ENCODE assay signal across 1 cellular context in the genomic region with DNA sequence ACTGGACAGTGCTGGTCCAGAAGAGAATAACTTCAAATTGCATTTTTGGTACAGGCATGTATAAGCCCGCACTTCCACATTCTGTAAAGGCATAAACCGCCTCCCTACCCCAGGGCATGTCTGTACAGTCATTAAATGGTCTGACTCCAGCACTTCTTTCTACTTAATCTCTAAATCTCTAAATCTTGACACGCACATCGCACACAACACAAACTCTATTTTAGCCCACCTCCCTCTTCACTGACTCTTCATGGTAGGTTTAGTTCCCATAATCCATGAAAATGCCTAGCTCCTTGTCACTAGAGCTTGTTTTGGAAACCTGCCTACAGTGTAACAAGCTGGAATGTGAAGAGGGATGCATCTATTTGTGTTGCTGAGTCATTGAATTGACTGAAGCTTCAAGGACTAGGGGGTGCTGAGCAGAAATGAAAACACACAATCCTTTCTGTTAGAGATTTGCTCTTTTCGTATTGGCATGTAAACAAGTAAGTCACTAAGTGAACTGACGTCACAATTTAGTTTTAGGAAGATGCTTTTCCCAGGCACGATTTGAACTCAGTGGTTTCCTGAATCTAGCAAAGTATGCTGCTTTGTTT.
A peak's percentile ranks its signal among the peaks of the same experiment; 100 is the strongest.
TF ChIP-seq lines count a peak whose summit lies in the region.

No MANE protein-coding gene starts in this region.

TF ChIP-seq in K562, 482 proteins besides CTCF, POLR2A, EP300 and RAD21 (continued from another document and continues in another):
- TF ChIP-seq ZNF766 (CRISPR knock-in tag; conservative IDR thresholded peaks at IDR 0.05) (no peak), BHLHE40 (IDR thresholded peaks at IDR 0.05; ENCODE audit: low read length) (no peak), DMBX1 (CRISPR knock-in tag; IDR thresholded peaks at IDR 0.05; ENCODE audit: borderline replicate concordance) (no peak), RBFOX2 (IDR thresholded peaks at IDR 0.05; ENCODE audit: low read depth, low read length) (no peak), CREBBP (IDR thresholded peaks at IDR 0.05; ENCODE audit: low read depth, low read length) (no peak), ZNF384 (IDR thresholded peaks at IDR 0.05; ENCODE audit: low read depth, low read length) (no peak), HDAC1 (IDR thresholded peaks at IDR 0.05) (0 out of 4 replicates have a peak, but pooled peaks of 1 of the 2 experiments have one; percentile 17), HDAC6 (IDR thresholded peaks at IDR 0.05; ENCODE audit: low read depth, low read length) (no peak), ZC3H4 (CRISPR knock-in tag; IDR thresholded peaks at IDR 0.05; ENCODE audit: borderline replicate concordance) (no peak), ARID1B (IDR thresholded peaks at IDR 0.05) (peak; percentile 56), ZNF408 (CRISPR knock-in tag; IDR thresholded peaks at IDR 0.05; ENCODE audit: low read depth) (no peak), FOXK2 (conservative IDR thresholded peaks at IDR 0.05 in 1 of 2, IDR thresholded peaks at IDR 0.05 in 1 of 2; ENCODE audit: low read depth in 2 of 2) (peak; percentile 72 to 79), ZNF212 (CRISPR knock-in tag; IDR thresholded peaks at IDR 0.05) (no peak), TFAM (CRISPR knock-in tag; conservative IDR thresholded peaks at IDR 0.05) (no peak), JUND (IDR thresholded peaks at IDR 0.05; ENCODE audit: borderline replicate concordance, low read depth, low read length) (no peak), JUND (tag; IDR thresholded peaks at IDR 0.05; ENCODE audit: borderline replicate concordance, low read depth, low read length) (peak; percentile 61; the same call in 1 of the 3 replicates), NR2F6 (CRISPR knock-in tag; IDR thresholded peaks at IDR 0.05) (no peak), MIER1 (IDR thresholded peaks at IDR 0.05; ENCODE audit: low read depth) (no peak), NR3C1 (CRISPR knock-in tag; IDR thresholded peaks at IDR 0.05) (no peak), SMARCA4 (IDR thresholded peaks at IDR 0.05) (peak; percentile 75), ILK (tag; IDR thresholded peaks at IDR 0.05; ENCODE audit: borderline replicate concordance, low read depth) (no peak), ADNP (tag; IDR thresholded peaks at IDR 0.05) (no peak), KLF16 (IDR thresholded peaks at IDR 0.05) (no peak), FUS (optimal IDR thresholded peaks at IDR 0.05; ENCODE audit: low read depth, low read length) (no peak), ZBTB17 (CRISPR knock-in tag; IDR thresholded peaks at IDR 0.05) (no peak), IRF2 (CRISPR knock-in tag; IDR thresholded peaks at IDR 0.05) (no peak), PTRF (tag; IDR thresholded peaks at IDR 0.05) (no peak), U2AF2 (optimal IDR thresholded peaks at IDR 0.05; ENCODE audit: low read depth, low read length) (no peak), ATF1 (CRISPR knock-in tag; IDR thresholded peaks at IDR 0.05) (no peak), ATF1 (tag; IDR thresholded peaks at IDR 0.05) (peak; percentile 69), ZNF436 (CRISPR knock-in tag; IDR thresholded peaks at IDR 0.05) (no peak), NFE2 (IDR thresholded peaks at IDR 0.05; ENCODE audit: low read depth) (peak; percentile 96), SREBF1 (IDR thresholded peaks at IDR 0.05; ENCODE audit: borderline replicate concordance, low read depth, low read length) (no peak), STAT5B (CRISPR knock-in tag; IDR thresholded peaks at IDR 0.05) (no peak), MXI1 (IDR thresholded peaks at IDR 0.05; ENCODE audit: low read depth, low read length) (no peak), TAF15 (IDR thresholded peaks at IDR 0.05; ENCODE audit: low read depth, low read length) (no peak), MYNN (IDR thresholded peaks at IDR 0.05) (no peak), MYNN (CRISPR knock-in tag; IDR thresholded peaks at IDR 0.05) (no peak), TOE1 (IDR thresholded peaks at IDR 0.05; ENCODE audit: borderline replicate concordance) (no peak), TOE1 (CRISPR knock-in tag; IDR thresholded peaks at IDR 0.05; ENCODE audit: borderline replicate concordance, low read depth) (no peak), LEF1 (IDR thresholded peaks at IDR 0.05) (peak; percentile 54), ZNF12 (CRISPR knock-in tag; IDR thresholded peaks at IDR 0.05) (no peak), SMAD1 (IDR thresholded peaks at IDR 0.05; ENCODE audit: low read depth, low read length, partially characterized antibody) (no peak), MAFF (IDR thresholded peaks at IDR 0.05; ENCODE audit: low read length) (peak; percentile 77), LCOR (CRISPR knock-in tag; IDR thresholded peaks at IDR 0.05) (no peak), KDM1A (IDR thresholded peaks at IDR 0.05) (peak; percentile 57 to 61; a peak in 2 of 4 replicates), KLF6 (CRISPR knock-in tag; IDR thresholded peaks at IDR 0.05; ENCODE audit: borderline replicate concordance) (no peak), FOS (IDR thresholded peaks at IDR 0.05; ENCODE audit: extremely low read depth, insufficient read length) (no peak), RCOR1 (IDR thresholded peaks at IDR 0.05; ENCODE audit: borderline replicate concordance in 1 of 2, low read depth in 2 of 2, low read length in 2 of 2) (peak in 1 of 2 experiments; percentile 52; a peak in 1 of 4 replicates), PHB2 (IDR thresholded peaks at IDR 0.05; ENCODE audit: low read depth) (no peak), CEBPB (tag; IDR thresholded peaks at IDR 0.05) (no peak), HIVEP1 (CRISPR knock-in tag; IDR thresholded peaks at IDR 0.05) (no peak), ZNF41 (CRISPR knock-in tag; conservative IDR thresholded peaks at IDR 0.05) (no peak), NELFE (IDR thresholded peaks at IDR 0.05; ENCODE audit: insufficient read depth, insufficient read length) (no peak), RBM22 (IDR thresholded peaks at IDR 0.05; ENCODE audit: low read depth, low read length, poor library complexity, severe bottlenecking) (no peak), ZFP36 (IDR thresholded peaks at IDR 0.05; ENCODE audit: low read depth, low read length, partially characterized antibody) (no peak), RFX7 (CRISPR knock-in tag; IDR thresholded peaks at IDR 0.05) (no peak), SP1 (CRISPR knock-in tag; IDR thresholded peaks at IDR 0.05) (no peak), HMGN3 (IDR thresholded peaks at IDR 0.05; ENCODE audit: borderline replicate concordance, extremely low read depth, insufficient read length, low read depth, low read length) (no peak)
- TF ChIP-seq, protein P1, sequence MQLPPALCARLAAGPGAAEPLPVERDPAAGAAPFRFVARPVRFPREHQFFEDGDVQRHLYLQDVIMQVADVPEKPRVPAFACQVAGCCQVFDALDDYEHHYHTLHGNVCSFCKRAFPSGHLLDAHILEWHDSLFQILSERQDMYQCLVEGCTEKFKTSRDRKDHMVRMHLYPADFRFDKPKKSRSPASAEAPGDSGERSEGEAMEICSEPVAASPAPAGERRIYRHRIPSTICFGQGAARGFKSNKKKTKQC (CRISPR knock-in tag; IDR thresholded peaks at IDR 0.05): no peak
- TF ChIP-seq, protein P2, sequence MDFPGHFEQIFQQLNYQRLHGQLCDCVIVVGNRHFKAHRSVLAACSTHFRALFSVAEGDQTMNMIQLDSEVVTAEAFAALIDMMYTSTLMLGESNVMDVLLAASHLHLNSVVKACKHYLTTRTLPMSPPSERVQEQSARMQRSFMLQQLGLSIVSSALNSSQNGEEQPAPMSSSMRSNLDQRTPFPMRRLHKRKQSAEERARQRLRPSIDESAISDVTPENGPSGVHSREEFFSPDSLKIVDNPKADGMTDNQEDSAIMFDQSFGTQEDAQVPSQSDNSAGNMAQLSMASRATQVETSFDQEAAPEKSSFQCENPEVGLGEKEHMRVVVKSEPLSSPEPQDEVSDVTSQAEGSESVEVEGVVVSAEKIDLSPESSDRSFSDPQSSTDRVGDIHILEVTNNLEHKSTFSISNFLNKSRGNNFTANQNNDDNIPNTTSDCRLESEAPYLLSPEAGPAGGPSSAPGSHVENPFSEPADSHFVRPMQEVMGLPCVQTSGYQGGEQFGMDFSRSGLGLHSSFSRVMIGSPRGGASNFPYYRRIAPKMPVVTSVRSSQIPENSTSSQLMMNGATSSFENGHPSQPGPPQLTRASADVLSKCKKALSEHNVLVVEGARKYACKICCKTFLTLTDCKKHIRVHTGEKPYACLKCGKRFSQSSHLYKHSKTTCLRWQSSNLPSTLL (IDR thresholded peaks at IDR 0.05): no peak
- TF ChIP-seq, protein P3, sequence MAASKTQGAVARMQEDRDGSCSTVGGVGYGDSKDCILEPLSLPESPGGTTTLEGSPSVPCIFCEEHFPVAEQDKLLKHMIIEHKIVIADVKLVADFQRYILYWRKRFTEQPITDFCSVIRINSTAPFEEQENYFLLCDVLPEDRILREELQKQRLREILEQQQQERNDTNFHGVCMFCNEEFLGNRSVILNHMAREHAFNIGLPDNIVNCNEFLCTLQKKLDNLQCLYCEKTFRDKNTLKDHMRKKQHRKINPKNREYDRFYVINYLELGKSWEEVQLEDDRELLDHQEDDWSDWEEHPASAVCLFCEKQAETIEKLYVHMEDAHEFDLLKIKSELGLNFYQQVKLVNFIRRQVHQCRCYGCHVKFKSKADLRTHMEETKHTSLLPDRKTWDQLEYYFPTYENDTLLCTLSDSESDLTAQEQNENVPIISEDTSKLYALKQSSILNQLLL (CRISPR knock-in tag; IDR thresholded peaks at IDR 0.05; ENCODE audit: borderline replicate concordance): no peak
- TF ChIP-seq, protein P4, sequence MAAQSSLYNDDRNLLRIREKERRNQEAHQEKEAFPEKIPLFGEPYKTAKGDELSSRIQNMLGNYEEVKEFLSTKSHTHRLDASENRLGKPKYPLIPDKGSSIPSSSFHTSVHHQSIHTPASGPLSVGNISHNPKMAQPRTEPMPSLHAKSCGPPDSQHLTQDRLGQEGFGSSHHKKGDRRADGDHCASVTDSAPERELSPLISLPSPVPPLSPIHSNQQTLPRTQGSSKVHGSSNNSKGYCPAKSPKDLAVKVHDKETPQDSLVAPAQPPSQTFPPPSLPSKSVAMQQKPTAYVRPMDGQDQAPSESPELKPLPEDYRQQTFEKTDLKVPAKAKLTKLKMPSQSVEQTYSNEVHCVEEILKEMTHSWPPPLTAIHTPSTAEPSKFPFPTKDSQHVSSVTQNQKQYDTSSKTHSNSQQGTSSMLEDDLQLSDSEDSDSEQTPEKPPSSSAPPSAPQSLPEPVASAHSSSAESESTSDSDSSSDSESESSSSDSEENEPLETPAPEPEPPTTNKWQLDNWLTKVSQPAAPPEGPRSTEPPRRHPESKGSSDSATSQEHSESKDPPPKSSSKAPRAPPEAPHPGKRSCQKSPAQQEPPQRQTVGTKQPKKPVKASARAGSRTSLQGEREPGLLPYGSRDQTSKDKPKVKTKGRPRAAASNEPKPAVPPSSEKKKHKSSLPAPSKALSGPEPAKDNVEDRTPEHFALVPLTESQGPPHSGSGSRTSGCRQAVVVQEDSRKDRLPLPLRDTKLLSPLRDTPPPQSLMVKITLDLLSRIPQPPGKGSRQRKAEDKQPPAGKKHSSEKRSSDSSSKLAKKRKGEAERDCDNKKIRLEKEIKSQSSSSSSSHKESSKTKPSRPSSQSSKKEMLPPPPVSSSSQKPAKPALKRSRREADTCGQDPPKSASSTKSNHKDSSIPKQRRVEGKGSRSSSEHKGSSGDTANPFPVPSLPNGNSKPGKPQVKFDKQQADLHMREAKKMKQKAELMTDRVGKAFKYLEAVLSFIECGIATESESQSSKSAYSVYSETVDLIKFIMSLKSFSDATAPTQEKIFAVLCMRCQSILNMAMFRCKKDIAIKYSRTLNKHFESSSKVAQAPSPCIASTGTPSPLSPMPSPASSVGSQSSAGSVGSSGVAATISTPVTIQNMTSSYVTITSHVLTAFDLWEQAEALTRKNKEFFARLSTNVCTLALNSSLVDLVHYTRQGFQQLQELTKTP (IDR thresholded peaks at IDR 0.05; ENCODE audit: low read depth in 1 of 2, partially characterized antibody in 2 of 2): no peak
- TF ChIP-seq, protein P5, sequence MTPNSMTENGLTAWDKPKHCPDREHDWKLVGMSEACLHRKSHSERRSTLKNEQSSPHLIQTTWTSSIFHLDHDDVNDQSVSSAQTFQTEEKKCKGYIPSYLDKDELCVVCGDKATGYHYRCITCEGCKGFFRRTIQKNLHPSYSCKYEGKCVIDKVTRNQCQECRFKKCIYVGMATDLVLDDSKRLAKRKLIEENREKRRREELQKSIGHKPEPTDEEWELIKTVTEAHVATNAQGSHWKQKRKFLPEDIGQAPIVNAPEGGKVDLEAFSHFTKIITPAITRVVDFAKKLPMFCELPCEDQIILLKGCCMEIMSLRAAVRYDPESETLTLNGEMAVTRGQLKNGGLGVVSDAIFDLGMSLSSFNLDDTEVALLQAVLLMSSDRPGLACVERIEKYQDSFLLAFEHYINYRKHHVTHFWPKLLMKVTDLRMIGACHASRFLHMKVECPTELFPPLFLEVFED (CRISPR knock-in tag; conservative IDR thresholded peaks at IDR 0.05): no peak
- TF ChIP-seq, protein P6, sequence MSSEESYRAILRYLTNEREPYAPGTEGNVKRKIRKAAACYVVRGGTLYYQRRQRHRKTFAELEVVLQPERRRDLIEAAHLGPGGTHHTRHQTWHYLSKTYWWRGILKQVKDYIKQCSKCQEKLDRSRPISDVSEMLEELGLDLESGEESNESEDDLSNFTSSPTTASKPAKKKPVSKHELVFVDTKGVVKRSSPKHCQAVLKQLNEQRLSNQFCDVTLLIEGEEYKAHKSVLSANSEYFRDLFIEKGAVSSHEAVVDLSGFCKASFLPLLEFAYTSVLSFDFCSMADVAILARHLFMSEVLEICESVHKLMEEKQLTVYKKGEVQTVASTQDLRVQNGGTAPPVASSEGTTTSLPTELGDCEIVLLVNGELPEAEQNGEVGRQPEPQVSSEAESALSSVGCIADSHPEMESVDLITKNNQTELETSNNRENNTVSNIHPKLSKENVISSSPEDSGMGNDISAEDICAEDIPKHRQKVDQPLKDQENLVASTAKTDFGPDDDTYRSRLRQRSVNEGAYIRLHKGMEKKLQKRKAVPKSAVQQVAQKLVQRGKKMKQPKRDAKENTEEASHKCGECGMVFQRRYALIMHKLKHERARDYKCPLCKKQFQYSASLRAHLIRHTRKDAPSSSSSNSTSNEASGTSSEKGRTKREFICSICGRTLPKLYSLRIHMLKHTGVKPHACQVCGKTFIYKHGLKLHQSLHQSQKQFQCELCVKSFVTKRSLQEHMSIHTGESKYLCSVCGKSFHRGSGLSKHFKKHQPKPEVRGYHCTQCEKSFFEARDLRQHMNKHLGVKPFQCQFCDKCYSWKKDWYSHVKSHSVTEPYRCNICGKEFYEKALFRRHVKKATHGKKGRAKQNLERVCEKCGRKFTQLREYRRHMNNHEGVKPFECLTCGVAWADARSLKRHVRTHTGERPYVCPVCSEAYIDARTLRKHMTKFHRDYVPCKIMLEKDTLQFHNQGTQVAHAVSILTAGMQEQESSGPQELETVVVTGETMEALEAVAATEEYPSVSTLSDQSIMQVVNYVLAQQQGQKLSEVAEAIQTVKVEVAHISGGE (CRISPR knock-in tag; IDR thresholded peaks at IDR 0.05): no peak
- TF ChIP-seq, protein P7, sequence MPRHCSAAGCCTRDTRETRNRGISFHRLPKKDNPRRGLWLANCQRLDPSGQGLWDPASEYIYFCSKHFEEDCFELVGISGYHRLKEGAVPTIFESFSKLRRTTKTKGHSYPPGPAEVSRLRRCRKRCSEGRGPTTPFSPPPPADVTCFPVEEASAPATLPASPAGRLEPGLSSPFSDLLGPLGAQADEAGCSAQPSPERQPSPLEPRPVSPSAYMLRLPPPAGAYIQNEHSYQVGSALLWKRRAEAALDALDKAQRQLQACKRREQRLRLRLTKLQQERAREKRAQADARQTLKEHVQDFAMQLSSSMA (CRISPR knock-in tag; IDR thresholded peaks at IDR 0.05): no peak
